Comparison of ENCODE assay signal across 29 cellular contexts in genomic region chr6:97316982-97317381, GRCh38.
"Had no signal": no experiment of that assay in that cellular context is flagged by ENCODE, and none has a peak within 500 bp of the region (broad histone marks: within the 10 kb centered on the region; RNA-seq: fewer than 3 reads in every experiment).

No MANE protein-coding gene starts in this region.

- H3K4me1 ChIP-seq: ascending aorta, esophagus muscularis mucosa, left ventricle myocardium inferior had no signal

- H3K36me3 ChIP-seq: ascending aorta, esophagus muscularis mucosa, left ventricle myocardium inferior, thoracic aorta had no signal

- H3K27me3 ChIP-seq: ascending aorta, esophagus muscularis mucosa had no signal

- H3K27me3 Mint-ChIP-seq: activated naive CD8-positive, alpha-beta T cell treated with anti-CD3 and anti-CD28 coated beads, Interleukin-2, amount 10 ng/mL, durations not matched to agents 7 days and 5 days; brain; stimulated activated naive CD8-positive, alpha-beta T cell treated with anti-CD3 and anti-CD28 coated beads, Interleukin-15, Interleukin-2, amounts not matched to agents 100 ng/mL and 50 ng/mL, for 24 hours had no signal

- H3K9me3 Mint-ChIP-seq: activated naive CD4-positive, alpha-beta T cell treated with anti-CD3 and anti-CD28 coated beads for 36 hours; activated naive CD8-positive, alpha-beta T cell treated with anti-CD3 and anti-CD28 coated beads, Interleukin-2, amount 10 ng/mL, durations not matched to agents 7 days and 5 days; activated T-helper 1 cell treated with anti-CD3 and anti-CD28 coated beads, Interleukin-12 subunit alpha, Interleukin-12 subunit beta, Interleukin-2, Interleukin-4 antibody, amounts not matched to agents 30 ng/mL and 10 ng/mL and 1 ng/mL, durations not matched to agents 14 hours and 24 hours and 36 hours; nephron; stimulated activated naive CD8-positive, alpha-beta T cell treated with anti-CD3 and anti-CD28 coated beads, Interleukin-15, Interleukin-2, amounts not matched to agents 100 ng/mL and 50 ng/mL, for 24 hours; T-helper 1 cell treated with Interleukin-12 subunit alpha and Interleukin-12 subunit beta and Interleukin-4 antibody, amounts not matched to agents 30 μg/mL and 1 μg/mL, for 36 hours had no signal

- H3K9me3 ChIP-seq: ascending aorta, esophagus muscularis mucosa, left ventricle myocardium inferior, thoracic aorta had no signal

- H3K4me3 Mint-ChIP-seq: activated naive CD4-positive, alpha-beta T cell treated with anti-CD3 and anti-CD28 coated beads for 36 hours; activated naive CD8-positive, alpha-beta T cell treated with anti-CD3 and anti-CD28 coated beads, Interleukin-2, amount 10 ng/mL, durations not matched to agents 7 days and 5 days; activated T-helper 1 cell treated with anti-CD3 and anti-CD28 coated beads, Interleukin-12 subunit alpha, Interleukin-12 subunit beta, Interleukin-2, Interleukin-4 antibody, amounts not matched to agents 30 ng/mL and 10 ng/mL and 1 ng/mL, durations not matched to agents 14 hours and 24 hours and 36 hours; brain; nephron; stimulated activated naive CD8-positive, alpha-beta T cell treated with anti-CD3 and anti-CD28 coated beads, Interleukin-15, Interleukin-2, amounts not matched to agents 100 ng/mL and 50 ng/mL, for 24 hours; T-helper 1 cell treated with Interleukin-12 subunit alpha and Interleukin-12 subunit beta and Interleukin-4 antibody, amounts not matched to agents 30 μg/mL and 1 μg/mL, for 36 hours had no signal

- ATAC-seq: activated CD4-positive, CD25-positive, alpha-beta regulatory T cell treated with anti-CD3 and anti-CD28 coated beads, Interleukin-2, amount 50 U/mL, for 24 hours; sciatic nerve had no signal

- H3K27ac ChIP-seq: ascending aorta, esophagus muscularis mucosa, left ventricle myocardium inferior, skin epidermis, thoracic aorta, VCaP had no signal

- H3K4me3 ChIP-seq: ascending aorta, esophagus muscularis mucosa, left ventricle myocardium inferior, lung, skin epidermis, thoracic aorta had no signal

- H3K27ac Mint-ChIP-seq: activated naive CD4-positive, alpha-beta T cell treated with anti-CD3 and anti-CD28 coated beads for 36 hours; activated naive CD8-positive, alpha-beta T cell treated with anti-CD3 and anti-CD28 coated beads, Interleukin-2, amount 10 ng/mL, durations not matched to agents 7 days and 5 days; activated T-helper 1 cell treated with anti-CD3 and anti-CD28 coated beads, Interleukin-12 subunit alpha, Interleukin-12 subunit beta, Interleukin-2, Interleukin-4 antibody, amounts not matched to agents 30 ng/mL and 10 ng/mL and 1 ng/mL, durations not matched to agents 14 hours and 24 hours and 36 hours; nephron; stimulated activated naive CD8-positive, alpha-beta T cell treated with anti-CD3 and anti-CD28 coated beads, Interleukin-15, Interleukin-2, amounts not matched to agents 100 ng/mL and 50 ng/mL, for 24 hours; T-helper 1 cell treated with Interleukin-12 subunit alpha and Interleukin-12 subunit beta and Interleukin-4 antibody, amounts not matched to agents 30 μg/mL and 1 μg/mL, for 36 hours had no signal

- H3K36me3 Mint-ChIP-seq: activated naive CD8-positive, alpha-beta T cell treated with anti-CD3 and anti-CD28 coated beads, Interleukin-2, amount 10 ng/mL, durations not matched to agents 7 days and 5 days had no signal

- DNase-seq: activated CD4-positive, alpha-beta T cell treated with anti-CD3 and anti-CD28 coated beads for 48 hours; activated CD4-positive, alpha-beta T cell treated with anti-CD3 and anti-CD28 coated beads, Interleukin-2, amount 50 U/mL, for 48 hours; activated CD8-positive, alpha-beta memory T cell treated with anti-CD3 and anti-CD28 coated beads for 24 hours; activated CD8-positive, alpha-beta memory T cell treated with anti-CD3 and anti-CD28 coated beads, Interleukin-2, amount 50 U/mL, for 4 hours; activated effector memory CD4-positive, alpha-beta T cell treated with anti-CD3 and anti-CD28 coated beads, Interleukin-2, amount 50 U/mL, for 16 hours; activated naive CD4-positive, alpha-beta T cell treated with anti-CD3 and anti-CD28 coated beads for 36 hours; activated naive CD8-positive, alpha-beta T cell treated with anti-CD3 and anti-CD28 coated beads, Interleukin-2, amount 10 ng/mL, durations not matched to agents 7 days and 5 days; activated T-cell treated with anti-CD3 and anti-CD28 coated beads, Interleukin-2, amount 50 U/mL, for 1 hour; caudate nucleus; cortex of kidney; glutamatergic neuron; left ventricle myocardium inferior; stimulated activated CD4-positive, alpha-beta T cell treated with anti-CD3 and anti-CD28 coated beads, Interleukin-12 subunit alpha, Interleukin-12 subunit beta, amount 100 ng/mL, for 4 hours; stimulated activated CD4-positive, alpha-beta T cell treated with anti-CD3 and anti-CD28 coated beads, Interleukin-4, amount 100 ng/mL, for 1 hour; T-helper 9 cell; trophoblast cell had no signal

- H3K4me1 Mint-ChIP-seq: activated naive CD8-positive, alpha-beta T cell treated with anti-CD3 and anti-CD28 coated beads, Interleukin-2, amount 10 ng/mL, durations not matched to agents 7 days and 5 days; brain; nephron had no signal
